1 cellular context compared by ENCODE assay signal in the genomic region with DNA sequence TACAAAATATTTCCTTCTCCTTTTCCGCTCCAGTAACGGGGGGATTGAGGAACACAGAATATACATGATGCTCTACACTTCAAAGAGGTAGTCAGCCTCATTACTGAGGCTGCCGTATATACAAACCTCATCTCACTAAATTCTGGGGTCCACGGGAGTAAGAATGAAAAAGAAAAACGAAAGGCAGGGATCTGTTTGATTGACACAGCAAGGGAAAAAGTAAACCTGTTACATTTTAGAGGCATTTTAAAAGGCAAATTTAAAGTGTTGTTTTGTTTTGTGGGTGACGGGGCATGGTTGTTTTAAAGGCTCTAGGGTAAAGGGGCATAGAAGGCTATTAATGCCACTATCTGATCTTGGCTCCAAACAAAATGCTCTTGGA.
TF ChIP-seq lines count a peak whose summit lies in the region.

No MANE protein-coding gene starts in this region.

TF ChIP-seq in H1, 55 proteins besides CTCF, POLR2A, EP300 and RAD21:
- TF ChIP-seq ASH2L (IDR thresholded peaks at IDR 0.05; ENCODE audit: low read length) (peak; percentile 8), POLR2AphosphoS5 (IDR thresholded peaks at IDR 0.05; ENCODE audit: low read depth, low read length) (no peak), KDM1A (IDR thresholded peaks at IDR 0.05; ENCODE audit: borderline replicate concordance, low read length) (no peak), GABPA (IDR thresholded peaks at IDR 0.05; ENCODE audit: borderline replicate concordance, insufficient read depth, low read length) (no peak)
